ENCODE assay signal across 1 cellular context in the genomic region with DNA sequence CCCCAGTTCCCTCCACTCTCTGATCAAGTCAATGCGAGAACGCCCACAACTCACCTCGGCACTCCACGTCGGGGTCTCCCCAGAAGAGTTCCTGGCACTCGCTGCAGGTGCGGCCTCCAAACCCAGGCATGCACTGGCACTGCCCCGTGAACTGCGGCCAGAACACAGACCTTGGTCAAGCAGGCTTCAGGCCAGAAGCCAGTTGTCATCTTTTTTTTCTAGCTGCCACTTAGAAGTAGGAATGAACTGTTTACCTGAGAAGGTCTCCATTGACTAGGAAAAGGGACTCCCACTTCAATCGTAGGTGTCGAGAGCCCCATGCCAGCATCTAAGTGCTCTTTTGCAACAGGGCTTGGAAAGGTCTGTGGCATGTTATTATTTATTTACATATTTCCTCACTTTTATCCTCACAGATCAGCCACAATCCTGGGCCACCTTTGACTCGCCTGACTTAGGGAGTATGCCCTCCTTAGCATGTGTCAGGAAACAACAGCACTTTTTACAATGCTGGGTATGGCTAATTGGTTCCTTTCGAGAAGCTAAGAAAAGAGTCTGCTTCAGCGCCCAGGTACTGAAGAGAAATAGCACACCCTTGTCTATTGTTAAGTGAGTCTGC.
TF ChIP-seq lines count a peak whose summit lies in the region.

No MANE protein-coding gene starts in this region.

TF ChIP-seq in HepG2, 621 proteins besides CTCF, POLR2A, EP300 and RAD21:
- TF ChIP-seq, protein P1, sequence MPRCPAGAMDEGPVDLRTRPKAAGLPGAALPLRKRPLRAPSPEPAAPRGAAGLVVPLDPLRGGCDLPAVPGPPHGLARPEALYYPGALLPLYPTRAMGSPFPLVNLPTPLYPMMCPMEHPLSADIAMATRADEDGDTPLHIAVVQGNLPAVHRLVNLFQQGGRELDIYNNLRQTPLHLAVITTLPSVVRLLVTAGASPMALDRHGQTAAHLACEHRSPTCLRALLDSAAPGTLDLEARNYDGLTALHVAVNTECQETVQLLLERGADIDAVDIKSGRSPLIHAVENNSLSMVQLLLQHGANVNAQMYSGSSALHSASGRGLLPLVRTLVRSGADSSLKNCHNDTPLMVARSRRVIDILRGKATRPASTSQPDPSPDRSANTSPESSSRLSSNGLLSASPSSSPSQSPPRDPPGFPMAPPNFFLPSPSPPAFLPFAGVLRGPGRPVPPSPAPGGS (CRISPR knock-in tag; IDR thresholded peaks at IDR 0.05) = no peak
- TF ChIP-seq MED8 (CRISPR knock-in tag; IDR thresholded peaks at IDR 0.05; ENCODE audit: insufficient replicate concordance) (no peak), RFXAP (CRISPR knock-in tag; IDR thresholded peaks at IDR 0.05; ENCODE audit: borderline replicate concordance) (no peak), SIN3B (IDR thresholded peaks at IDR 0.05; ENCODE audit: low read length) (no peak), ZBTB33 (CRISPR knock-in tag; IDR thresholded peaks at IDR 0.05) (no peak), ZNF335 (CRISPR knock-in tag; IDR thresholded peaks at IDR 0.05) (no peak), NR2F1 (CRISPR knock-in tag; IDR thresholded peaks at IDR 0.05) (no peak), ZNF761 (CRISPR knock-in tag; conservative IDR thresholded peaks at IDR 0.05) (no peak), TOE1 (CRISPR knock-in tag; IDR thresholded peaks at IDR 0.05) (no peak), ZNF577 (CRISPR knock-in tag; IDR thresholded peaks at IDR 0.05; ENCODE audit: borderline replicate concordance, low read depth) (no peak), TARDBP (CRISPR knock-in tag; IDR thresholded peaks at IDR 0.05) (no peak), SSRP1 (CRISPR knock-in tag; IDR thresholded peaks at IDR 0.05) (no peak), ZNF496 (CRISPR knock-in tag; IDR thresholded peaks at IDR 0.05; ENCODE audit: insufficient replicate concordance) (no peak), KMT2B (CRISPR knock-in tag; IDR thresholded peaks at IDR 0.05) (no peak), ZFP1 (CRISPR knock-in tag; IDR thresholded peaks at IDR 0.05) (no peak)
- TF ChIP-seq, protein P2, sequence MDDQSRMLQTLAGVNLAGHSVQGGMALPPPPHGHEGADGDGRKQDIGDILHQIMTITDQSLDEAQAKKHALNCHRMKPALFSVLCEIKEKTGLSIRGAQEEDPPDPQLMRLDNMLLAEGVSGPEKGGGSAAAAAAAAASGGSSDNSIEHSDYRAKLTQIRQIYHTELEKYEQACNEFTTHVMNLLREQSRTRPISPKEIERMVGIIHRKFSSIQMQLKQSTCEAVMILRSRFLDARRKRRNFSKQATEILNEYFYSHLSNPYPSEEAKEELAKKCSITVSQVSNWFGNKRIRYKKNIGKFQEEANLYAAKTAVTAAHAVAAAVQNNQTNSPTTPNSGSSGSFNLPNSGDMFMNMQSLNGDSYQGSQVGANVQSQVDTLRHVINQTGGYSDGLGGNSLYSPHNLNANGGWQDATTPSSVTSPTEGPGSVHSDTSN (CRISPR knock-in tag; IDR thresholded peaks at IDR 0.05; ENCODE audit: borderline replicate concordance) = no peak
TF ChIP-seq in HepG2: peak in this region for 0.
